In the genomic region with DNA sequence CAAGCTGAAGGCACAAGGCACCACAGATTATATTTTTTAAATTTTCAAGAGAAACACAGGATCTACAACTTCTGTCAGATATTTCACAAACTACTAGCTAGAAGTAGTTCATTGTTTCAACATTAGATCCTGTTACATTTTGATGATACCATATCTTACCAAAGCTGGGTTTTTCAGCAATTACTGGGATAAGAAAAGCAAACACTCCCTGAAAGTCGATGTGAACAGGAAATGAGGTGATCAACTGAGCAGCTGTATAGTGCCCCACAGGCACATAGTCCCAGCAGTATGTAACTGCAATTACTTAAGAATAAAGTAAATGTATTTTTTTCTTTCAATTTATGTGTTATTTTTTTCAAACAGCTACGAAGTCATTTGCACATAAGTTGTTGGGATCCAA, we compare ENCODE assay signal across 24 cellular contexts.
DNase-seq lines count a peak whose midpoint lies in the region; ATAC-seq and TF ChIP-seq lines count a peak whose summit lies in the region.
"Had no signal": no experiment of that assay in that cellular context is flagged by ENCODE, and none has a peak within 500 bp of the region (broad histone marks: within the 10 kb centered on the region; RNA-seq: fewer than 3 reads in every experiment).

No MANE protein-coding gene starts in this region.

- H2AFZ ChIP-seq in smooth muscle cell (ENCODE audit: low read depth), result no peak overlapping the region

- peak overlapping the region; percentile 2 for H3K4me3 ChIP-seq in MG63
- no peak overlapping the region for H3K4me3 ChIP-seq in foreskin fibroblast (ENCODE audit: low read depth in 1 of 2, low read length in 2 of 2)
- H3K4me3 ChIP-seq in smooth muscle cell, result no peak overlapping the region
- H3K4me3 ChIP-seq: dorsolateral prefrontal cortex, left lung, ovary, right atrium auricular region, stomach had no signal

- H3K4me1 ChIP-seq in smooth muscle cell (ENCODE audit: low read depth), result no peaks in the 10 kb centered on the region
- H3K4me1 ChIP-seq: left lung, right atrium auricular region had no signal

- H3K9ac ChIP-seq in smooth muscle cell (ENCODE audit: low read depth), result no peak overlapping the region

- no peak overlapping the region for H3K4me2 ChIP-seq in smooth muscle cell

- no peak for ATAC-seq in GM21576 (IDR thresholded peaks at IDR 0.05; ENCODE audit: unreplicated experiment)
- ATAC-seq: activated naive CD8-positive, alpha-beta T cell treated with anti-CD3 and anti-CD28 coated beads, Interleukin-2, amount 50 U/mL, for 24 hours; left lung; natural killer cell had no signal

- no peaks in the 10 kb centered on the region for H3F3A ChIP-seq in smooth muscle cell (ENCODE audit: low read depth)

- H4K20me1 ChIP-seq in smooth muscle cell (ENCODE audit: low read depth), result no peaks in the 10 kb centered on the region

- H3K9me3 ChIP-seq in MG63 (no peaks in the 10 kb centered on the region), smooth muscle cell (replicated peaks; ENCODE audit: low read depth) (no peaks in the 10 kb centered on the region)
- H3K9me3 ChIP-seq: left lung, ovary, right atrium auricular region, stomach had no signal

- no peaks in the 10 kb centered on the region for H3K79me2 ChIP-seq in smooth muscle cell (ENCODE audit: low read depth)

- 53% methylated on average over 2 of the region's 2 CpGs for WGBS in smooth muscle cell (ENCODE audit: low lambda C conversion rate)

- no peak overlapping the region for H3K27ac ChIP-seq in smooth muscle cell (ENCODE audit: low read depth)
- H3K27ac ChIP-seq: left lung, ovary, right atrium auricular region, RWPE1, stomach had no signal

- peak; percentile 66 for DNase-seq in EL
- DNase-seq in MG63, result peak; percentile 64
- DNase-seq in astrocyte of the hippocampus (ENCODE audit: low read depth, low spot score), result peak; percentile 21
- DNase-seq in foreskin fibroblast, result peak; percentile 5 to 14
- DNase-seq in activated CD4-positive, alpha-beta T cell treated with anti-CD3 and anti-CD28 coated beads for 1 hour, result no peak
- no peak for DNase-seq in stimulated activated CD4-positive, alpha-beta T cell treated with anti-CD3 and anti-CD28 coated beads, Interleukin-1b, Interleukin-23, amount 100 ng/mL, for 48 hours
- no peak for DNase-seq in smooth muscle cell (lab: John Stamatoyannopoulos, UW; ENCODE audit: unreplicated experiment)
- DNase-seq: activated B cell treated with CpG ODN at 0.5 μM for 24 hours; activated CD4-positive, alpha-beta memory T cell treated with anti-CD3 and anti-CD28 coated beads for 36 hours; activated effector memory CD4-positive, alpha-beta T cell treated with anti-CD3 and anti-CD28 coated beads, Interleukin-2, amount 50 U/mL, for 16 hours; activated naive CD8-positive, alpha-beta T cell treated with anti-CD3 and anti-CD28 coated beads, Interleukin-2, amount 50 U/mL, for 24 hours; central memory CD4-positive, alpha-beta T cell; dorsolateral prefrontal cortex; foreskin melanocyte; GDM1; left lung; natural killer cell; NCI-H187; ovary; stomach; T1000 had no signal

- TF ChIP-seq CTCF in foreskin fibroblast (IDR thresholded peaks at IDR 0.05; ENCODE audit: low read depth, low read length), result no peak
- TF ChIP-seq CTCF in smooth muscle cell (IDR thresholded peaks at IDR 0.05; ENCODE audit: borderline replicate concordance, insufficient read depth, poor library complexity, severe bottlenecking), result no peak

- H3K27me3 ChIP-seq in MG63 (no peaks in the 10 kb centered on the region), smooth muscle cell (ENCODE audit: low read depth) (no peaks in the 10 kb centered on the region)
- H3K27me3 ChIP-seq: dorsolateral prefrontal cortex, left lung, ovary, right atrium auricular region, stomach had no signal

- no peaks in the 10 kb centered on the region for H3K36me3 ChIP-seq in MG63
- no peaks in the 10 kb centered on the region for H3K36me3 ChIP-seq in smooth muscle cell (ENCODE audit: low read depth)
- H3K36me3 ChIP-seq: left lung, ovary, right atrium auricular region, stomach had no signal

Comparison
In these comparisons a context has a peak if more than half of its experiments do, and no peak if none do; other contexts are left out.
1. DNase-seq: peak in EL (single experiment), MG63 (single experiment), astrocyte of the hippocampus (single experiment) and foreskin fibroblast (2 of 2); none in activated CD4-positive, alpha-beta T cell treated with anti-CD3 and anti-CD28 coated beads for 1 hour (single experiment), stimulated activated CD4-positive, alpha-beta T cell treated with anti-CD3 and anti-CD28 coated beads, Interleukin-1b, Interleukin-23, amount 100 ng/mL, for 48 hours (single experiment) and smooth muscle cell (single experiment).